8 cellular contexts compared by ENCODE assay signal in genomic region chr10:79068562-79069324, GRCh38. TPM values are rescaled to one million over a fixed set of nuclear protein-coding genes. Genes with fewer than 3 reads are reported as not detected.
DNase-seq lines count a peak whose midpoint lies in the region; ATAC-seq and TF ChIP-seq lines count a peak whose summit lies in the region.

TSS of gene ZMIZ1 (plus strand) at chr10:79068966. CDS start at chr10:79201633, 132,667 bp downstream.

- no peak for TF ChIP-seq CTCF in fibroblast of mammary gland (conservative IDR thresholded peaks at IDR 0.05; ENCODE audit: control insufficient read depth, insufficient read depth, low read depth, low read length)

- peak within 1 kb of the TSS; percentile 87 for H3K4me3 Mint-ChIP-seq in activated T-helper 17 cell treated with anti-CD3 and anti-CD28 coated beads, Interleukin-2, amount 50 U/mL, for 72 hours
- peak within 1 kb of the TSS; percentile 80 to 99 (median 94) for H3K4me3 Mint-ChIP-seq in naive thymus-derived CD8-positive, alpha-beta T cell

- DNase-seq in DMS53 treated with DMSO at 0.1 percent for 48 hours (lab: John Stamatoyannopoulos, UW; ENCODE audit: unreplicated experiment) (peak; percentile 92), KBM-7 (peak; percentile 87), RKO (ENCODE audit: low spot score) (peak; percentile 94), fibroblast of mammary gland (ENCODE audit: low read depth) (peak; percentile 90)
- peak; percentile 69 to 89 (median 77) for DNase-seq in naive thymus-derived CD8-positive, alpha-beta T cell
- DNase-seq in stimulated activated naive CD4-positive, alpha-beta T cell (lab: John Stamatoyannopoulos, UW) = peak; percentile 66 to 85 (median 76)

- H3K4me1 Mint-ChIP-seq in activated T-helper 17 cell treated with anti-CD3 and anti-CD28 coated beads, Interleukin-2, amount 50 U/mL, for 72 hours = peaks cover 24% of the 10 kb centered on the region
- H3K4me1 Mint-ChIP-seq in naive thymus-derived CD8-positive, alpha-beta T cell = peaks cover 24 to 72% (median 53%) of the 10 kb centered on the region in 4 donors

- ATAC-seq in GM21717 (IDR thresholded peaks at IDR 0.05; ENCODE audit: unreplicated experiment) = peak; percentile 68
- peak; percentile 41 for ATAC-seq in activated T-helper 17 cell treated with anti-CD3 and anti-CD28 coated beads, Interleukin-2, amount 50 U/mL, for 72 hours (replicated peaks)
- peak; percentile 66 to 67 for ATAC-seq in naive thymus-derived CD8-positive, alpha-beta T cell

- H3K36me3 Mint-ChIP-seq in activated T-helper 17 cell treated with anti-CD3 and anti-CD28 coated beads, Interleukin-2, amount 50 U/mL, for 72 hours (ENCODE audit: low read depth) = peaks cover 10% of the 10 kb centered on the region
- H3K36me3 Mint-ChIP-seq in naive thymus-derived CD8-positive, alpha-beta T cell = no peaks in the 10 kb centered on the region

- H3K9me3 Mint-ChIP-seq in activated T-helper 17 cell treated with anti-CD3 and anti-CD28 coated beads, Interleukin-2, amount 50 U/mL, for 72 hours = no peaks in the 10 kb centered on the region
- H3K9me3 Mint-ChIP-seq in naive thymus-derived CD8-positive, alpha-beta T cell = no peaks in the 10 kb centered on the region

- in situ Hi-C loops in KBM-7 (cut with MboI; ENCODE audit: low pct_unique_long_range_greater_than_20kb, low sequenced_read_pairs) = no loop called here

- H3K27me3 Mint-ChIP-seq in activated T-helper 17 cell treated with anti-CD3 and anti-CD28 coated beads, Interleukin-2, amount 50 U/mL, for 72 hours = no peaks in the 10 kb centered on the region
- H3K27me3 Mint-ChIP-seq in naive thymus-derived CD8-positive, alpha-beta T cell = no peaks in the 10 kb centered on the region

- peak within 1 kb of the TSS; percentile 82 for H3K27ac Mint-ChIP-seq in activated T-helper 17 cell treated with anti-CD3 and anti-CD28 coated beads, Interleukin-2, amount 50 U/mL, for 72 hours
- peak within 1 kb of the TSS; percentile 61 to 95 (median 90) for H3K27ac Mint-ChIP-seq in naive thymus-derived CD8-positive, alpha-beta T cell

- POLR2A ChIA-PET in naive thymus-derived CD8-positive, alpha-beta T cell (lab: Charles Lee) = interaction anchor here (1.4 kb wide), 1 partner anchor 69 kb away, joined by 3 read pairs; no protein-coding TSS in a partner anchor

- H3K4me3 ChIP-seq in fibroblast of mammary gland (ENCODE audit: control insufficient read depth, low read depth, low read length) = peak within 1 kb of the TSS; percentile 87

RNA-seq across cellular contexts. Expression of gene ZMIZ1, which starts in this region (rescaled TPM):
- total RNA-seq in activated T-helper 17 cell treated with anti-CD3 and anti-CD28 coated beads, Interleukin-2, amount 50 U/mL, for 72 hours = 10 to 100 TPM; 32.9 to 82.6 TPM
- 10 to 100 TPM; 11.2 to 11.6 TPM for total RNA-seq in naive thymus-derived CD8-positive, alpha-beta T cell
- polyA plus RNA-seq in naive thymus-derived CD8-positive, alpha-beta T cell = 1 to 10 TPM; 1.4 to 2.7 (median 2.6) TPM

Comparison
In these comparisons a context has a peak if more than half of its experiments do, and no peak if none do; other contexts are left out.
1. Peak in every context shown above with its lines: DNase-seq, ATAC-seq and H3K4me3 ChIP-seq.